ENCODE assay signal across 12 cellular contexts in genomic region chr10:97096327-97097153, GRCh38.
DNase-seq lines count a peak whose midpoint lies in the region; ATAC-seq and TF ChIP-seq lines count a peak whose summit lies in the region.
"Had no signal": no experiment of that assay in that cellular context is flagged by ENCODE, and none has a peak within 500 bp of the region (broad histone marks: within the 10 kb centered on the region; RNA-seq: fewer than 3 reads in every experiment).

No MANE protein-coding gene starts in this region.

- H3K36me3 Mint-ChIP-seq in type B pancreatic cell: no peaks in the 10 kb centered on the region
- H3K36me3 Mint-ChIP-seq: mesothelial cell of epicardium had no signal

- no peaks in the 10 kb centered on the region for H3K9me3 Mint-ChIP-seq in type B pancreatic cell
- H3K9me3 Mint-ChIP-seq: mesothelial cell of epicardium had no signal

- H3K27ac Mint-ChIP-seq in type B pancreatic cell: peak overlapping the region; percentile 24
- H3K27ac Mint-ChIP-seq: mesothelial cell of epicardium had no signal

- no peaks in the 10 kb centered on the region for H3K9me3 ChIP-seq in mucosa of descending colon
- H3K9me3 ChIP-seq: spleen had no signal

- DNase-seq in stimulated activated CD8-positive, alpha-beta memory T cell treated with anti-CD3 and anti-CD28 coated beads, Interleukin-12 subunit alpha, Interleukin-12 subunit beta, amount 100 ng/mL, for 4 hours (ENCODE audit: low read depth): peak; percentile 27
- DNase-seq in stimulated activated CD8-positive, alpha-beta memory T cell treated with anti-CD3 and anti-CD28 coated beads, Interleukin-4, amount 100 ng/mL, for 48 hours: no peak
- DNase-seq in activated gamma-delta T cell treated with anti-CD3 and anti-CD28 coated beads, Interleukin-2, amount 50 U/mL, for 16 hours (ENCODE audit: low read depth): peak; percentile 24
- DNase-seq in left kidney (ENCODE audit: low read depth, low spot score) (peak; percentile 89), type B pancreatic cell (ENCODE audit: extremely low spot score, unreplicated experiment) (no peak), RPMI8226 (no peak), middle frontal gyrus (ENCODE audit: extremely low spot score, low spot score) (no peak), mucosa of descending colon (no peak)
- DNase-seq: effector CD8-positive, alpha-beta T cell; hippocampal formation; spleen had no signal

- no peak overlapping the region for H3K4me3 ChIP-seq in mucosa of descending colon

- peak overlapping the region; percentile 31 for H3K4me3 Mint-ChIP-seq in type B pancreatic cell
- H3K4me3 Mint-ChIP-seq: mesothelial cell of epicardium had no signal

- H3K4me1 ChIP-seq in mucosa of descending colon (ENCODE audit: low read depth): no peaks in the 10 kb centered on the region

- H3K36me3 ChIP-seq in mucosa of descending colon (ENCODE audit: low read depth): no peaks in the 10 kb centered on the region
- H3K36me3 ChIP-seq: spleen had no signal

- peaks cover 23% of the 10 kb centered on the region for H3K27me3 Mint-ChIP-seq in type B pancreatic cell

- intact Hi-C loops in mucosa of descending colon (cut with DNase I, micrococcal nuclease): no loop called here

- ATAC-seq in mucosa of descending colon: no peak

- H3K4me1 Mint-ChIP-seq in type B pancreatic cell (ENCODE audit: unreplicated experiment): peaks cover 34% of the 10 kb centered on the region

- TF ChIP-seq CTCF in type B pancreatic cell (conservative IDR thresholded peaks at IDR 0.05) (no peak), mucosa of descending colon (IDR thresholded peaks at IDR 0.05) (no peak)

Comparison
In these comparisons a context has a peak if more than half of its experiments do, and no peak if none do; other contexts are left out.
1. DNase-seq: peak in stimulated activated CD8-positive, alpha-beta memory T cell treated with anti-CD3 and anti-CD28 coated beads, Interleukin-12 subunit alpha, Interleukin-12 subunit beta, amount 100 ng/mL, for 4 hours (single experiment), activated gamma-delta T cell treated with anti-CD3 and anti-CD28 coated beads, Interleukin-2, amount 50 U/mL, for 16 hours (single experiment) and left kidney (single experiment); none in stimulated activated CD8-positive, alpha-beta memory T cell treated with anti-CD3 and anti-CD28 coated beads, Interleukin-4, amount 100 ng/mL, for 48 hours (single experiment), type B pancreatic cell (single experiment), RPMI8226 (single experiment), middle frontal gyrus (single experiment) and mucosa of descending colon (0 of 3).